1 cellular context compared by ENCODE assay signal in genomic region chr20:57742506-57743180, GRCh38.
TF ChIP-seq lines count a peak whose summit lies in the region.

No MANE protein-coding gene starts in this region.

TF ChIP-seq in GM23338, 12 proteins besides CTCF, POLR2A, EP300 and RAD21 (continued from another document):
- no peak for TF ChIP-seq ZNF462 (CRISPR knock-in tag; IDR thresholded peaks at IDR 0.05)
